ENCODE assay signal across 1 cellular context in genomic region chr4:3792813-3793212, GRCh38.
TF ChIP-seq lines count a peak whose summit lies in the region.

No MANE protein-coding gene starts in this region.

TF ChIP-seq in HepG2, 621 proteins besides CTCF, POLR2A, EP300 and RAD21 (continued from another document):
- peak in 1 of 2 experiments; percentile 74; a peak in 1 of 4 replicates for TF ChIP-seq REST (IDR thresholded peaks at IDR 0.05; ENCODE audit: borderline replicate concordance in 1 of 2, low read depth in 1 of 2, low read length in 2 of 2)
- TF ChIP-seq ZFY (CRISPR knock-in tag; IDR thresholded peaks at IDR 0.05), result no peak
- TF ChIP-seq SMC3 (IDR thresholded peaks at IDR 0.05; ENCODE audit: low read length), result peak; percentile 58
- peak; percentile 62 for TF ChIP-seq STAG1 (CRISPR knock-in tag; IDR thresholded peaks at IDR 0.05)
